In the genomic region with DNA sequence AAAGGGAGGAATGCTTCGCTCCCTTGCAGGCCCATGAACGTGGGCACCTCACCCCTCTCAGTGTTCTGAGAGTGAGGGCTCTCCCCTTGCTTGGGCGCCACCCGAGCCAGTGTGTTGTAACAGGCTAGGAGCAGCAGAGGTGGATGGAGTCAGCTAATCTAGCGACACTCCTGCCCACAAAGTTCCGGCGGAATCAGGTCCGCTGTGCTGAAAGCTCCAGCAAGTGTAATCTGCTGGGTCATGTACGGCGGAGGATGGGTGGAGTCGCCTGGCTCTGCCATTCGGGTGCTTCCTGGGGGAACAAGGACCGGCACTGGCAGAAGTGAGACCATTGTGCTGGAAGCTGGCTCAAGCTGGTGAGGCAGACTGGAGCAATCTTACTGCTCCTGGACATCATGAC, we compare ENCODE assay signal across 17 cellular contexts.
"Had no signal": no experiment of that assay in that cellular context is flagged by ENCODE, and none has a peak within 500 bp of the region (broad histone marks: within the 10 kb centered on the region; RNA-seq: fewer than 3 reads in every experiment).

No MANE protein-coding gene starts in this region.

- H3K4me3 Mint-ChIP-seq: naive thymus-derived CD8-positive, alpha-beta T cell had no signal

- H3K4me3 ChIP-seq: coronary artery, heart left ventricle, mucosa of descending colon, sigmoid colon, skin epidermis, stomach, thoracic aorta, transverse colon, uterus had no signal

- H3K36me3 Mint-ChIP-seq: naive thymus-derived CD8-positive, alpha-beta T cell had no signal

- H3K36me3 ChIP-seq: heart left ventricle, neutrophil, sigmoid colon, stomach, thoracic aorta, transverse colon, uterus had no signal

- H3K4me1 ChIP-seq: heart left ventricle, sigmoid colon, stomach, transverse colon, uterus had no signal

- H3K27me3 Mint-ChIP-seq: naive thymus-derived CD8-positive, alpha-beta T cell had no signal

- H3K27ac ChIP-seq: coronary artery, heart left ventricle, neutrophil, sigmoid colon, skin epidermis, stomach, thoracic aorta, transverse colon, uterus had no signal

- ATAC-seq: heart left ventricle; mucosa of descending colon; naive thymus-derived CD8-positive, alpha-beta T cell had no signal

- DNase-seq: effector CD4-positive, alpha-beta T cell; hippocampal formation; kidney glomerular epithelial cell; mucosa of descending colon; naive thymus-derived CD8-positive, alpha-beta T cell; sigmoid colon; stimulated activated CD4-positive, alpha-beta T cell treated with anti-CD3 and anti-CD28 coated beads, Interleukin-12 subunit alpha, Interleukin-12 subunit beta, amount 100 ng/mL, for 4 hours; stimulated activated naive CD4-positive, alpha-beta T cell; stomach; substantia nigra; transverse colon; uterus had no signal

- H3K9me3 ChIP-seq: mucosa of descending colon, neutrophil, thoracic aorta, transverse colon, uterus had no signal

- H3K4me1 Mint-ChIP-seq: naive thymus-derived CD8-positive, alpha-beta T cell had no signal

- H3K27ac Mint-ChIP-seq: naive thymus-derived CD8-positive, alpha-beta T cell had no signal

- H3K27me3 ChIP-seq: heart left ventricle, neutrophil, sigmoid colon, stomach, transverse colon, uterus had no signal
